17 cellular contexts compared by ENCODE assay signal in the genomic region with DNA sequence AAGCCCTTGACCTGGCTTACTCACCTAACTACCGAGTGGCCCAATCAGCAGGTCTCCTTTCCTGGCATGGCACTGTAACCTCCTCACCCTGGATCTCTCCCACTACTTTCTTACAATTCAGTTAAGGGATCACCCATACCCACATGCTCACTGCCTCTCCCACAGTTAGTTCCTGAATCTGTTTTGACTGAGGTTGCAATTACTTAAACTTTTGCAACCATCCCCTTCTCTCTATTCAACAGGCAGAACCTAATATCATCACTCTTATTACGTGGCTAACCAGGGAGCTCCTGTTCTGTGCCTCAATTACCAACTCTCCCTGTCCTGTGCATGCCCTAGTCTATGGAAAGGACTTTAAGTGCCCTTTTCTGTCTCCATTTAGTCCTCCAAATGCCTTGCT.
"Had no signal": no experiment of that assay in that cellular context is flagged by ENCODE, and none has a peak within 500 bp of the region (broad histone marks: within the 10 kb centered on the region; RNA-seq: fewer than 3 reads in every experiment).

No MANE protein-coding gene starts in this region.

- H3K4me1 ChIP-seq: prostate gland, transverse colon had no signal

- DNase-seq: activated CD4-positive, alpha-beta T cell treated with anti-CD3 and anti-CD28 coated beads for 1 hour; activated CD4-positive, alpha-beta T cell treated with anti-CD3 and anti-CD28 coated beads, Interleukin-2, amount 50 U/mL, for 48 hours; activated CD8-positive, alpha-beta memory T cell treated with anti-CD3 and anti-CD28 coated beads, Interleukin-2, amount 10 ng/mL, durations not matched to agents 7 days and 5 days; activated effector memory CD4-positive, alpha-beta T cell treated with anti-CD3 and anti-CD28 coated beads, Interleukin-2, amount 50 U/mL, for 16 hours; activated T-cell treated with anti-CD3 and anti-CD28 coated beads, Interleukin-2, amount 50 U/mL, for 24 hours; anterior cingulate cortex; cerebellar nuclear complex; dermis blood vessel endothelial cell; erythroblast; immature natural killer cell; mammary epithelial cell; occipital lobe; stimulated activated CD4-positive, alpha-beta T cell treated with anti-CD3 and anti-CD28 coated beads, Interleukin-2, amount 100 ng/mL, for 24 hours; stimulated activated naive CD4-positive, alpha-beta T cell; substantia nigra; transverse colon had no signal

- H3K9me3 ChIP-seq: prostate gland had no signal

- H3K27ac ChIP-seq: prostate gland, transverse colon had no signal

- H3K36me3 ChIP-seq: prostate gland, transverse colon had no signal

- H3K27me3 ChIP-seq: transverse colon had no signal

- H3K4me3 ChIP-seq: prostate gland, transverse colon had no signal
